ENCODE assay signal across 39 cellular contexts in genomic region chr5:8570529-8570928, GRCh38.
"Had no signal": no experiment of that assay in that cellular context is flagged by ENCODE, and none has a peak within 500 bp of the region (broad histone marks: within the 10 kb centered on the region; RNA-seq: fewer than 3 reads in every experiment).

No MANE protein-coding gene starts in this region.

- H3K36me3 Mint-ChIP-seq: activated naive CD4-positive, alpha-beta T cell treated with anti-CD3 and anti-CD28 coated beads, Interleukin-2, amount 10 ng/mL, durations not matched to agents 7 days and 5 days; activated naive CD4-positive, alpha-beta T cell treated with anti-CD3 and anti-CD28 coated beads, Interleukin-2, amount 50 U/mL, for 24 hours; activated naive CD4-positive, alpha-beta T cell treated with anti-CD3 and anti-CD28 coated beads, Interleukin-2, amount 50 U/mL, for 72 hours; activated naive CD8-positive, alpha-beta T cell; activated naive CD8-positive, alpha-beta T cell treated with anti-CD3 and anti-CD28 coated beads for 36 hours; activated naive CD8-positive, alpha-beta T cell treated with anti-CD3 and anti-CD28 coated beads, Interleukin-2, amount 10 ng/mL, durations not matched to agents 7 days and 5 days; brain had no signal

- H3K4me3 Mint-ChIP-seq: activated naive CD4-positive, alpha-beta T cell treated with anti-CD3 and anti-CD28 coated beads for 36 hours; activated naive CD4-positive, alpha-beta T cell treated with anti-CD3 and anti-CD28 coated beads, Interleukin-2, amount 10 ng/mL, durations not matched to agents 7 days and 5 days; activated naive CD4-positive, alpha-beta T cell treated with anti-CD3 and anti-CD28 coated beads, Interleukin-2, amount 50 U/mL, for 24 hours; activated naive CD8-positive, alpha-beta T cell; activated naive CD8-positive, alpha-beta T cell treated with anti-CD3 and anti-CD28 coated beads for 36 hours; activated naive CD8-positive, alpha-beta T cell treated with anti-CD3 and anti-CD28 coated beads, Interleukin-2, amount 10 ng/mL, durations not matched to agents 7 days and 5 days; activated naive CD8-positive, alpha-beta T cell treated with anti-CD3 and anti-CD28 coated beads, Interleukin-2, amount 50 U/mL, for 24 hours; activated T-cell treated with anti-CD3 and anti-CD28 coated beads, Interleukin-2, amount 50 U/mL, for 24 hours; activated T-cell treated with anti-CD3 and anti-CD28 coated beads, Interleukin-2, amount 50 U/mL, for 4 hours; activated T-cell treated with anti-CD3 and anti-CD28 coated beads, Interleukin-2, amount 50 U/mL, for 72 hours; activated T-helper 1 cell treated with anti-CD3 and anti-CD28 coated beads, Interleukin-12 subunit alpha, Interleukin-12 subunit beta, Interleukin-2, Interleukin-4 antibody, amounts not matched to agents 30 ng/mL and 10 ng/mL and 1 ng/mL, durations not matched to agents 14 hours and 24 hours and 36 hours; activated T-helper 17 cell treated with anti-CD3 and anti-CD28 coated beads, Interleukin-2, amount 50 U/mL, for 72 hours; brain; central memory CD8-positive, alpha-beta T cell had no signal

- H3K4me1 Mint-ChIP-seq: activated naive CD4-positive, alpha-beta T cell treated with anti-CD3 and anti-CD28 coated beads, Interleukin-2, amount 10 ng/mL, durations not matched to agents 7 days and 5 days; activated naive CD4-positive, alpha-beta T cell treated with anti-CD3 and anti-CD28 coated beads, Interleukin-2, amount 50 U/mL, for 24 hours; activated naive CD8-positive, alpha-beta T cell treated with anti-CD3 and anti-CD28 coated beads for 36 hours; activated naive CD8-positive, alpha-beta T cell treated with anti-CD3 and anti-CD28 coated beads, Interleukin-2, amount 10 ng/mL, durations not matched to agents 7 days and 5 days; activated naive CD8-positive, alpha-beta T cell treated with anti-CD3 and anti-CD28 coated beads, Interleukin-2, amount 50 U/mL, for 24 hours; activated T-helper 17 cell treated with anti-CD3 and anti-CD28 coated beads, Interleukin-2, amount 50 U/mL, for 72 hours; brain; central memory CD8-positive, alpha-beta T cell had no signal

- DNase-seq: activated effector memory CD4-positive, alpha-beta T cell treated with anti-CD3 and anti-CD28 coated beads, Interleukin-2, amount 50 U/mL, for 16 hours; activated effector memory CD4-positive, alpha-beta T cell treated with Interleukin-2 at 50 U/mL for 16 hours; activated gamma-delta T cell; activated gamma-delta T cell treated with Interleukin-2 at 50 U/mL for 16 hours; activated naive CD4-positive, alpha-beta T cell; activated naive CD4-positive, alpha-beta T cell treated with anti-CD3 and anti-CD28 coated beads for 36 hours; activated naive CD4-positive, alpha-beta T cell treated with anti-CD3 and anti-CD28 coated beads, Interleukin-2, amount 10 ng/mL, durations not matched to agents 7 days and 5 days; activated naive CD4-positive, alpha-beta T cell treated with anti-CD3 and anti-CD28 coated beads, Interleukin-2, amount 50 U/mL, for 16 hours; activated naive CD4-positive, alpha-beta T cell treated with Interleukin-2 at 50 U/mL for 16 hours; activated naive CD8-positive, alpha-beta T cell treated with anti-CD3 and anti-CD28 coated beads for 36 hours; activated naive CD8-positive, alpha-beta T cell treated with anti-CD3 and anti-CD28 coated beads, Interleukin-2, amount 10 ng/mL, durations not matched to agents 7 days and 5 days; activated naive CD8-positive, alpha-beta T cell treated with anti-CD3 and anti-CD28 coated beads, Interleukin-2, amount 50 U/mL, for 24 hours; activated T-cell treated with anti-CD3 and anti-CD28 coated beads, Interleukin-2, amount 50 U/mL, for 24 hours; activated T-cell treated with anti-CD3 and anti-CD28 coated beads, Interleukin-2, amount 50 U/mL, for 4 hours; activated T-cell treated with anti-CD3 and anti-CD28 coated beads, Interleukin-2, amount 50 U/mL, for 48 hours; activated T-cell treated with anti-CD3 and anti-CD28 coated beads, Interleukin-2, amount 50 U/mL, for 72 hours; adrenal gland; amniotic stem cell; amygdala; anterior cingulate cortex; aorta; body of pancreas; caudate nucleus; central memory CD4-positive, alpha-beta T cell; cerebellar nuclear complex had no signal

- H3K36me3 ChIP-seq: adrenal gland, ascending aorta, breast epithelium, cardiac muscle cell had no signal

- FAIRE-seq: astrocyte, bronchial epithelial cell, colon had no signal

- H3K4me1 ChIP-seq: adrenal gland, ascending aorta, body of pancreas, breast epithelium had no signal

- H3K27ac Mint-ChIP-seq: activated naive CD4-positive, alpha-beta T cell treated with anti-CD3 and anti-CD28 coated beads for 36 hours; activated naive CD4-positive, alpha-beta T cell treated with anti-CD3 and anti-CD28 coated beads, Interleukin-2, amount 10 ng/mL, durations not matched to agents 7 days and 5 days; activated naive CD4-positive, alpha-beta T cell treated with anti-CD3 and anti-CD28 coated beads, Interleukin-2, amount 50 U/mL, for 24 hours; activated naive CD4-positive, alpha-beta T cell treated with anti-CD3 and anti-CD28 coated beads, Interleukin-2, amount 50 U/mL, for 72 hours; activated naive CD8-positive, alpha-beta T cell; activated naive CD8-positive, alpha-beta T cell treated with anti-CD3 and anti-CD28 coated beads for 36 hours; activated naive CD8-positive, alpha-beta T cell treated with anti-CD3 and anti-CD28 coated beads, Interleukin-2, amount 10 ng/mL, durations not matched to agents 7 days and 5 days; activated naive CD8-positive, alpha-beta T cell treated with anti-CD3 and anti-CD28 coated beads, Interleukin-2, amount 50 U/mL, for 24 hours; activated T-cell treated with anti-CD3 and anti-CD28 coated beads, Interleukin-2, amount 50 U/mL, for 24 hours; activated T-cell treated with anti-CD3 and anti-CD28 coated beads, Interleukin-2, amount 50 U/mL, for 72 hours; activated T-helper 1 cell treated with anti-CD3 and anti-CD28 coated beads, Interleukin-12 subunit alpha, Interleukin-12 subunit beta, Interleukin-2, Interleukin-4 antibody, amounts not matched to agents 30 ng/mL and 10 ng/mL and 1 ng/mL, durations not matched to agents 14 hours and 24 hours and 36 hours; activated T-helper 17 cell treated with anti-CD3 and anti-CD28 coated beads, Interleukin-2, amount 50 U/mL, for 72 hours; activated T-helper 2 cell treated with anti-CD3 and anti-CD28 coated beads, Interferon-gamma antibody, Interleukin-2, Interleukin-4, amounts not matched to agents 10 μg/mL and 5 μg/mL and 100 μg/mL, durations not matched to agents 14 hours and 24 hours and 36 hours; brain had no signal

- H3K4me3 ChIP-seq: adrenal gland, ascending aorta, body of pancreas, breast epithelium, cardiac muscle cell had no signal

- ATAC-seq: activated naive CD4-positive, alpha-beta T cell treated with anti-CD3 and anti-CD28 coated beads, Interleukin-2, amount 50 U/mL, for 72 hours; activated naive CD8-positive, alpha-beta T cell treated with anti-CD3 and anti-CD28 coated beads, Interleukin-2, amount 50 U/mL, for 24 hours; activated T-cell treated with anti-CD3 and anti-CD28 coated beads, Interleukin-2, amount 50 U/mL, for 4 hours; activated T-cell treated with anti-CD3 and anti-CD28 coated beads, Interleukin-2, amount 50 U/mL, for 72 hours; activated T-helper 17 cell treated with anti-CD3 and anti-CD28 coated beads, Interleukin-2, amount 50 U/mL, for 72 hours; body of pancreas had no signal

- H3K9me3 ChIP-seq: adrenal gland, ascending aorta, body of pancreas, breast epithelium had no signal

- H3K27ac ChIP-seq: adrenal gland, ascending aorta, body of pancreas, breast epithelium, cardiac muscle cell had no signal

- H3K9me3 Mint-ChIP-seq: activated naive CD4-positive, alpha-beta T cell treated with anti-CD3 and anti-CD28 coated beads for 36 hours; activated naive CD4-positive, alpha-beta T cell treated with anti-CD3 and anti-CD28 coated beads, Interleukin-2, amount 50 U/mL, for 24 hours; activated naive CD8-positive, alpha-beta T cell treated with anti-CD3 and anti-CD28 coated beads for 36 hours; activated naive CD8-positive, alpha-beta T cell treated with anti-CD3 and anti-CD28 coated beads, Interleukin-2, amount 10 ng/mL, durations not matched to agents 7 days and 5 days; activated naive CD8-positive, alpha-beta T cell treated with anti-CD3 and anti-CD28 coated beads, Interleukin-2, amount 50 U/mL, for 24 hours; activated T-cell treated with anti-CD3 and anti-CD28 coated beads, Interleukin-2, amount 50 U/mL, for 24 hours had no signal

- H3K27me3 ChIP-seq: adrenal gland, ascending aorta, body of pancreas, breast epithelium, cardiac muscle cell had no signal

- H3K27me3 Mint-ChIP-seq: activated naive CD4-positive, alpha-beta T cell treated with anti-CD3 and anti-CD28 coated beads, Interleukin-2, amount 10 ng/mL, durations not matched to agents 7 days and 5 days; activated naive CD4-positive, alpha-beta T cell treated with anti-CD3 and anti-CD28 coated beads, Interleukin-2, amount 50 U/mL, for 24 hours; activated naive CD8-positive, alpha-beta T cell; activated naive CD8-positive, alpha-beta T cell treated with anti-CD3 and anti-CD28 coated beads for 36 hours; activated naive CD8-positive, alpha-beta T cell treated with anti-CD3 and anti-CD28 coated beads, Interleukin-2, amount 10 ng/mL, durations not matched to agents 7 days and 5 days; activated naive CD8-positive, alpha-beta T cell treated with anti-CD3 and anti-CD28 coated beads, Interleukin-2, amount 50 U/mL, for 24 hours; activated T-cell treated with anti-CD3 and anti-CD28 coated beads, Interleukin-2, amount 50 U/mL, for 24 hours; activated T-helper 17 cell treated with anti-CD3 and anti-CD28 coated beads, Interleukin-2, amount 50 U/mL, for 72 hours; brain; central memory CD8-positive, alpha-beta T cell had no signal
